18 cellular contexts compared by ENCODE assay signal in the genomic region with DNA sequence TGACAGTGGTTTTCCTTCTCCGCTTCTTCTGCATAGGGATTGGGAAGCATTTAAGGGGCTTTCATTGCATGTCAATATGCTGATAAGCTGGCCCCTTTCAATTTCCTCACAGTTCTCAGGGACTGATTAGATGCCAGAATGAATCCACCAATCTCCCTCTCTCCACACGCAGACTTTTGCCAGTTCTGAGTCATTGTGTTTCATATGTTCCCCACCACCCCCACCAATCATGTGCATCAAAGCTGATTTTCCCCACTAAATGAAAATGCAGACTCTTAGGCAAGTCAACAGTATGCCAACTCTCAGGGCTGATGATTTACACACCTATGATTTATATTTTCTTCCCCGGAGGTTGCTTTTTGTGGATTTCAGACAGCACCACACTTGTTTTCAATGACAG. TPM values are rescaled to one million over a fixed set of nuclear protein-coding genes. Genes with fewer than 3 reads are reported as not detected.
DNase-seq lines count a peak whose midpoint lies in the region; ATAC-seq and TF ChIP-seq lines count a peak whose summit lies in the region.
"Had no signal": no experiment of that assay in that cellular context is flagged by ENCODE, and none has a peak within 500 bp of the region (broad histone marks: within the 10 kb centered on the region; RNA-seq: fewer than 3 reads in every experiment).

No MANE protein-coding gene starts in this region.

- TF ChIP-seq CTCF in esophagus muscularis mucosa (IDR thresholded peaks at IDR 0.05): no peak

- ATAC-seq in GM21786 (IDR thresholded peaks at IDR 0.05; ENCODE audit: unreplicated experiment): no peak
- ATAC-seq: lower lobe of right lung, T-helper 17 cell had no signal

- no peaks in the 10 kb centered on the region for H3K36me3 ChIP-seq in esophagus muscularis mucosa
- H3K36me3 ChIP-seq: lower lobe of right lung, stomach, uterus had no signal

- 43% methylated on average over 3 of the region's 3 CpGs for WGBS in esophagus muscularis mucosa

- H3K4me3 Mint-ChIP-seq in activated T-cell treated with anti-CD3 and anti-CD28 coated beads, Interleukin-2, amount 50 U/mL, for 24 hours: no peak overlapping the region
- H3K4me3 Mint-ChIP-seq: activated T-helper 1 cell treated with anti-CD3 and anti-CD28 coated beads, Interleukin-12 subunit alpha, Interleukin-12 subunit beta, Interleukin-2, Interleukin-4 antibody, amounts not matched to agents 30 ng/mL and 10 ng/mL and 1 ng/mL, durations not matched to agents 14 hours and 24 hours and 36 hours; naive B cell; T-helper 17 cell had no signal

- no peak for DNase-seq in activated T-cell treated with anti-CD3 and anti-CD28 coated beads, Interleukin-2, amount 50 U/mL, for 24 hours
- no peak for DNase-seq in activated T-cell treated with anti-CD3 and anti-CD28 coated beads, Interleukin-2, amount 50 U/mL, for 1 hour
- DNase-seq in NCI-H82 treated with DMSO at 0.1 percent for 48 hours (lab: John Stamatoyannopoulos, UW; ENCODE audit: unreplicated experiment): peak; percentile 51
- peak; percentile 82 for DNase-seq in esophagus muscularis mucosa (ENCODE audit: extremely low spot score)
- peak; percentile 27 for DNase-seq in stimulated activated CD8-positive, alpha-beta memory T cell treated with anti-CD3 and anti-CD28 coated beads, Interleukin-4, amount 100 ng/mL, for 48 hours
- no peak for DNase-seq in COR-L47 (lab: John Stamatoyannopoulos, UW)
- no peak for DNase-seq in NCI-H748 (lab: John Stamatoyannopoulos, UW; ENCODE audit: unreplicated experiment)
- DNase-seq: lower lobe of right lung; naive B cell; NCI-H1092 treated with DMSO at 0.1 percent for 48 hours; posterior cingulate gyrus; stimulated activated CD4-positive, alpha-beta T cell treated with anti-CD3 and anti-CD28 coated beads, Interleukin-12 subunit alpha, Interleukin-12 subunit beta, amount 100 ng/mL, for 4 hours; stomach; T-helper 17 cell; uterus had no signal

- no peak for TF ChIP-seq EP300 in esophagus muscularis mucosa (IDR thresholded peaks at IDR 0.05)

- H3K27ac Mint-ChIP-seq in activated T-cell treated with anti-CD3 and anti-CD28 coated beads, Interleukin-2, amount 50 U/mL, for 24 hours: peak overlapping the region; percentile 38
- H3K27ac Mint-ChIP-seq: activated T-helper 1 cell treated with anti-CD3 and anti-CD28 coated beads, Interleukin-12 subunit alpha, Interleukin-12 subunit beta, Interleukin-2, Interleukin-4 antibody, amounts not matched to agents 30 ng/mL and 10 ng/mL and 1 ng/mL, durations not matched to agents 14 hours and 24 hours and 36 hours; naive B cell; T-helper 17 cell had no signal

- peaks cover 11% of the 10 kb centered on the region for H3K27me3 Mint-ChIP-seq in activated T-cell treated with anti-CD3 and anti-CD28 coated beads, Interleukin-2, amount 50 U/mL, for 24 hours

- intact Hi-C loops in esophagus muscularis mucosa (cut with DNase I): loop anchor here (5.0 kb wide), 1 partner anchor 53 kb away; no protein-coding TSS in a partner anchor

- no peak overlapping the region for H3K27ac ChIP-seq in esophagus muscularis mucosa (replicated peaks in 1 of 4)
- H3K27ac ChIP-seq: HL-60, lower lobe of right lung, stomach, uterus had no signal

- no peaks in the 10 kb centered on the region for H3K36me3 Mint-ChIP-seq in activated T-cell treated with anti-CD3 and anti-CD28 coated beads, Interleukin-2, amount 50 U/mL, for 24 hours (ENCODE audit: low read depth)
- H3K36me3 Mint-ChIP-seq: naive B cell had no signal

- TF ChIP-seq POLR2A in esophagus muscularis mucosa (IDR thresholded peaks at IDR 0.05; ENCODE audit: low read depth): no peak

- H3K4me1 Mint-ChIP-seq in activated T-cell treated with anti-CD3 and anti-CD28 coated beads, Interleukin-2, amount 50 U/mL, for 24 hours (ENCODE audit: low read depth): peaks cover 19% of the 10 kb centered on the region
- H3K4me1 Mint-ChIP-seq: naive B cell had no signal

- peaks cover 0 to 9% (median 8%) of the 10 kb centered on the region in 4 donors for H3K4me1 ChIP-seq in esophagus muscularis mucosa
- H3K4me1 ChIP-seq: lower lobe of right lung, stomach, uterus had no signal

- H3K27me3 ChIP-seq in esophagus muscularis mucosa: no peaks in the 10 kb centered on the region
- H3K27me3 ChIP-seq: stomach, uterus had no signal

- no peaks in the 10 kb centered on the region for H3K9me3 ChIP-seq in esophagus muscularis mucosa
- H3K9me3 ChIP-seq: lower lobe of right lung, stomach, uterus had no signal

- no peaks in the 10 kb centered on the region for H3K9me3 Mint-ChIP-seq in activated T-cell treated with anti-CD3 and anti-CD28 coated beads, Interleukin-2, amount 50 U/mL, for 24 hours
- H3K9me3 Mint-ChIP-seq: activated T-helper 1 cell treated with anti-CD3 and anti-CD28 coated beads, Interleukin-12 subunit alpha, Interleukin-12 subunit beta, Interleukin-2, Interleukin-4 antibody, amounts not matched to agents 30 ng/mL and 10 ng/mL and 1 ng/mL, durations not matched to agents 14 hours and 24 hours and 36 hours; naive B cell had no signal

- no peak overlapping the region for H3K4me3 ChIP-seq in esophagus muscularis mucosa
- H3K4me3 ChIP-seq: lower lobe of right lung, stomach, uterus had no signal

RNA-seq across cellular contexts. Expression of gene C13orf42, which starts 47.8 kb away (rescaled TPM):
- total RNA-seq in esophagus muscularis mucosa: not detected
- total RNA-seq: activated T-helper 1 cell treated with anti-CD3 and anti-CD28 coated beads, Interleukin-12 subunit alpha, Interleukin-12 subunit beta, Interleukin-2, Interleukin-4 antibody, amounts not matched to agents 30 ng/mL and 10 ng/mL and 1 ng/mL, durations not matched to agents 14 hours and 24 hours and 36 hours; lower lobe of right lung; stomach; T-helper 17 cell; uterus had no signal

Comparison
In these comparisons a context has a peak if more than half of its experiments do, and no peak if none do; other contexts are left out.
1. DNase-seq: peak in NCI-H82 treated with DMSO at 0.1 percent for 48 hours (single experiment), esophagus muscularis mucosa (single experiment) and stimulated activated CD8-positive, alpha-beta memory T cell treated with anti-CD3 and anti-CD28 coated beads, Interleukin-4, amount 100 ng/mL, for 48 hours (single experiment); none in activated T-cell treated with anti-CD3 and anti-CD28 coated beads, Interleukin-2, amount 50 U/mL, for 24 hours (single experiment), activated T-cell treated with anti-CD3 and anti-CD28 coated beads, Interleukin-2, amount 50 U/mL, for 1 hour (single experiment), COR-L47 (single experiment) and NCI-H748 (single experiment).